Comparison of ENCODE assay signal across 8 cellular contexts in genomic region chr6:137234505-137234863, GRCh38. TPM values are rescaled to one million over a fixed set of nuclear protein-coding genes. Genes with fewer than 3 reads are reported as not detected.
A peak's percentile ranks its signal among the peaks of the same experiment; 100 is the strongest.
DNase-seq lines count a peak whose midpoint lies in the region; ATAC-seq and TF ChIP-seq lines count a peak whose summit lies in the region.

No MANE protein-coding gene starts in this region.

- POLR2A ChIA-PET in HEK293T (lab: Yijun Ruan, JAX), result no interaction called here
- POLR2A ChIA-PET in RWPE1 (lab: Yijun Ruan, JAX; ENCODE audit: low non-redundant PET), result no interaction called here

- H3K9me3 ChIP-seq in SJSA1 (replicated peaks), result no peaks in the 10 kb centered on the region
- no peaks in the 10 kb centered on the region for H3K9me3 ChIP-seq in left lung

- peak; percentile 64 for DNase-seq in GM12865 (ENCODE audit: low read depth)
- DNase-seq in SJSA1 (ENCODE audit: low read depth in 1 of 2, low spot score in 2 of 2), result no peak
- no peak for DNase-seq in left lung
- DNase-seq in T1000 (lab: John Stamatoyannopoulos, UW), result no peak
- no peak for DNase-seq in HEK293T (ENCODE audit: extremely low spot score)
- no peak for DNase-seq in cortex of kidney (lab: John Stamatoyannopoulos, UW)
- no peak for DNase-seq in RWPE1 (ENCODE audit: low spot score)

- ATAC-seq in HG02798 (IDR thresholded peaks at IDR 0.05; ENCODE audit: poor library complexity, unreplicated experiment) (peak; percentile 56), left lung (peak; percentile 39)

- H3K36me3 ChIP-seq in SJSA1 (no peaks in the 10 kb centered on the region), left lung (no peaks in the 10 kb centered on the region)

- H3K4me1 ChIP-seq in SJSA1 (replicated peaks) (peaks cover 52% of the 10 kb centered on the region), left lung (peaks cover 28 to 98% of the 10 kb centered on the region in 2 donors)

- H3K4me3 ChIP-seq in GM12865 (ENCODE audit: low read depth, low read length) (no peak overlapping the region), SJSA1 (no peak overlapping the region), left lung (no peak overlapping the region)

- TF ChIP-seq CTCF in GM12865 (IDR thresholded peaks at IDR 0.05; ENCODE audit: insufficient read depth, low read depth, low read length, missing control alignments) (no peak), left lung (IDR thresholded peaks at IDR 0.05) (no peak), RWPE1 (conservative IDR thresholded peaks at IDR 0.05; ENCODE audit: low read depth) (no peak)

- CTCF ChIA-PET in HEK293T (lab: Yijun Ruan, JAX), result no interaction called here
- CTCF ChIA-PET in RWPE1 (lab: Yijun Ruan, JAX), result interaction anchor here (0.6 kb wide), 1 partner anchor 130 kb away, joined by 3 read pairs; no protein-coding TSS in a partner anchor

- H3K27ac ChIP-seq in SJSA1 (peak overlapping the region; percentile 80), left lung (peak overlapping the region; percentile 79 to 90), RWPE1 (no peak overlapping the region)

- H3K27me3 ChIP-seq in SJSA1 (replicated peaks) (no peaks in the 10 kb centered on the region), left lung (no peaks in the 10 kb centered on the region)

- intact Hi-C loops in left lung (cut with DNase I), result no loop called here

TF ChIP-seq in HEK293T, 16 proteins besides CTCF, POLR2A, EP300 and RAD21:
- no peak for TF ChIP-seq FOXA1 (IDR thresholded peaks at IDR 0.05)
- no peak for TF ChIP-seq ELF4 (IDR thresholded peaks at IDR 0.05)
- no peak for TF ChIP-seq FOXK2 (IDR thresholded peaks at IDR 0.05)
- TF ChIP-seq PKNOX1 (IDR thresholded peaks at IDR 0.05), result no peak
- TF ChIP-seq CTBP1 (IDR thresholded peaks at IDR 0.05; ENCODE audit: borderline replicate concordance), result no peak
- TF ChIP-seq TARDBP (IDR thresholded peaks at IDR 0.05), result no peak
- no peak for TF ChIP-seq SP1 (IDR thresholded peaks at IDR 0.05)
- TF ChIP-seq FOXM1 (IDR thresholded peaks at IDR 0.05; ENCODE audit: borderline replicate concordance), result no peak
- TF ChIP-seq BHLHE40 (IDR thresholded peaks at IDR 0.05; ENCODE audit: borderline replicate concordance), result no peak
- no peak for TF ChIP-seq LEF1 (IDR thresholded peaks at IDR 0.05; ENCODE audit: borderline replicate concordance)
- TF ChIP-seq L3MBTL2 (conservative IDR thresholded peaks at IDR 0.05), result no peak
- no peak for TF ChIP-seq ZNF384 (IDR thresholded peaks at IDR 0.05)
- no peak for TF ChIP-seq HDGF (IDR thresholded peaks at IDR 0.05; ENCODE audit: borderline replicate concordance)
- TF ChIP-seq ARNT (IDR thresholded peaks at IDR 0.05), result no peak
- TF ChIP-seq NFRKB (IDR thresholded peaks at IDR 0.05), result no peak
- no peak for TF ChIP-seq SUZ12 (IDR thresholded peaks at IDR 0.05)

RNA-seq across cellular contexts. Expression of gene IFNGR1, which starts 15.3 kb away (rescaled TPM):
- 73.6 and 94.4 TPM in 2 replicates for total RNA-seq in SJSA1 (2014; rRNA removed; shearing (Covaris generic))
- 100 to 1,000 TPM; 131 to 171 TPM for total RNA-seq in left lung
